In the genomic region with DNA sequence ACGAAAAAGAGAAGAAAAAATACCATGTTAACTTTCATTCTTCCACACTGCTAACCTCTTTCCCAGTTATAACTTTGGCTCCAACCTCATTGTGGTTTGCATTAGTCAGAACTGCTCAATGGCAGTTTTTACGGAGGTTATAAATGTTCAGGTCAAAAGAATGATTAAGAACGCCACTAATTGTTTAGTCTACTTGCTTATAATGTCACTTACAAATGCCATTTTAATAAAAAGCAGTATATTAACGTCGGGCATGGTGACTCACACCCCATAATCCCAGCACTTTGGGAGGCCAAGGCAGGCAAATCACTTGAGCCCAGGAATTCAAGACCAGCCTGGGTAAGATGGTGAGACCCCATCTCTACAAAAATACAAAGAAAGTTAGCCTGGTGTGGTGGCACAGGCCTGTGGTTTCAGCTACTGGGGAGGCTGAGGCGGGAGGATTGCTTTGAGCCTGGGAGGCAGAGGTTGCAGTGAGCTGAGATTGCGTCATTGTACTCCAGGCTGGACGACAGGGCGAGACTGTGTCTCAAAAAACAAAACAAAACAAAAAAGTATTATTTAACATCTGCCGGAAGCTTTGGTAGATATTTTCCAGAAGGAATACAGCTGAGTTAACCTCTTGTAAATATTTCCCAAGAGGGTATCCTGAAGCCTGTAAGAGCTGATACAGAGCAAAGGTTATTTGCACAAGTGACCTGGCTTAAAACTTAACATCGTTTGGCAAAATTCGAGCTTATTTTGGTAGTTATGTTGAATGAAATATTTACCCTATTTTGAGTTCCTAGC, we compare ENCODE assay signal across 9 cellular contexts. TPM values are rescaled to one million over a fixed set of nuclear protein-coding genes. Genes with fewer than 3 reads are reported as not detected.
A peak's percentile ranks its signal among the peaks of the same experiment; 100 is the strongest.
DNase-seq lines count a peak whose midpoint lies in the region; ATAC-seq and TF ChIP-seq lines count a peak whose summit lies in the region.
"Had no signal": no experiment of that assay in that cellular context is flagged by ENCODE, and none has a peak within 500 bp of the region (broad histone marks: within the 10 kb centered on the region; RNA-seq: fewer than 3 reads in every experiment).

No MANE protein-coding gene starts in this region.

- no peak overlapping the region for H3K4me3 ChIP-seq in GM06990 (replicated peaks; ENCODE audit: low read depth, low read length)
- no peak overlapping the region for H3K4me3 ChIP-seq in SJSA1
- no peak overlapping the region for H3K4me3 ChIP-seq in fibroblast of mammary gland (ENCODE audit: control insufficient read depth, low read depth, low read length)
- no peak overlapping the region for H3K4me3 ChIP-seq in sigmoid colon
- H3K4me3 ChIP-seq: spleen had no signal

- no peaks in the 10 kb centered on the region for H3K27me3 ChIP-seq in GM06990 (replicated peaks; ENCODE audit: control insufficient read depth, insufficient read depth, low read length)
- no peaks in the 10 kb centered on the region for H3K27me3 ChIP-seq in SJSA1 (replicated peaks)
- no peaks in the 10 kb centered on the region for H3K27me3 ChIP-seq in sigmoid colon
- H3K27me3 ChIP-seq: spleen had no signal

- H3K9me3 Mint-ChIP-seq in immature natural killer cell = no peaks in the 10 kb centered on the region

- no peak overlapping the region for H3K4me3 Mint-ChIP-seq in immature natural killer cell

- peak overlapping the region; percentile 98 for H3K27ac ChIP-seq in SJSA1
- peak overlapping the region; percentile 16 to 70 (median 46) for H3K27ac ChIP-seq in sigmoid colon

- ATAC-seq in GM21576 (IDR thresholded peaks at IDR 0.05; ENCODE audit: unreplicated experiment) = no peak

- no peak for TF ChIP-seq EP300 in sigmoid colon (IDR thresholded peaks at IDR 0.05)

- H3K36me3 Mint-ChIP-seq in immature natural killer cell = no peaks in the 10 kb centered on the region

- H3K27me3 Mint-ChIP-seq in immature natural killer cell (ENCODE audit: low read depth in 3 of 3) = peaks cover 0 to 6% (median 0%) of the 10 kb centered on the region in 3 donors

- H3K9me3 ChIP-seq in SJSA1 (replicated peaks) (no peaks in the 10 kb centered on the region), sigmoid colon (no peaks in the 10 kb centered on the region)
- H3K9me3 ChIP-seq: spleen had no signal

- TF ChIP-seq CTCF in GM06990 (IDR thresholded peaks at IDR 0.05; ENCODE audit: insufficient read depth, low read length, poor library complexity, severe bottlenecking) (no peak), fibroblast of mammary gland (conservative IDR thresholded peaks at IDR 0.05; ENCODE audit: control insufficient read depth, insufficient read depth, low read depth, low read length) (no peak), sigmoid colon (IDR thresholded peaks at IDR 0.05) (no peak)

- H3K36me3 ChIP-seq in GM06990 (ENCODE audit: control insufficient read depth, insufficient read depth, low read length) (no peaks in the 10 kb centered on the region), SJSA1 (peaks cover 11% of the 10 kb centered on the region), sigmoid colon (no peaks in the 10 kb centered on the region)
- H3K36me3 ChIP-seq: spleen had no signal

- H3K4me1 Mint-ChIP-seq in immature natural killer cell = peaks cover 54 to 91% of the 10 kb centered on the region in 2 donors

- peak overlapping the region in 1 of 6 donors; percentile 32 for H3K27ac Mint-ChIP-seq in immature natural killer cell

- 35 to 54% methylated on average over 12 of the region's 12 CpGs for WGBS in sigmoid colon, 2 donors

- no peak for TF ChIP-seq POLR2A in sigmoid colon (IDR thresholded peaks at IDR 0.05)

- intact Hi-C loops in sigmoid colon (cut with DNase I) = no loop called here

- H3K4me1 ChIP-seq in SJSA1 (replicated peaks) (peaks cover 59% of the 10 kb centered on the region), sigmoid colon (peaks cover 0 to 82% (median 48%) of the 10 kb centered on the region in 4 donors)

- DNase-seq in GM06990 (ENCODE audit: extremely low read depth, insufficient read length) = peak; percentile 32
- peak; percentile 90 to 96 for DNase-seq in SJSA1 (ENCODE audit: low read depth in 1 of 2, low spot score in 2 of 2)
- DNase-seq in fibroblast of mammary gland (ENCODE audit: low read depth) = peak; percentile 93
- peak; percentile 73 for DNase-seq in sigmoid colon
- DNase-seq in nucleus accumbens (lab: John Stamatoyannopoulos, UW) = no peak
- DNase-seq in NCI-H2171 treated with DMSO at 0.1 percent for 48 hours (lab: John Stamatoyannopoulos, UW) = no peak
- no peak for DNase-seq in immature natural killer cell
- DNase-seq: spleen had no signal

RNA-seq across cellular contexts. Expression of gene AGPS, which starts 5.1 kb away (rescaled TPM):
- total RNA-seq in SJSA1 (2014; rRNA removed; shearing (Covaris generic)) = 112 and 124 TPM in 2 replicates
- total RNA-seq in sigmoid colon = 10 to 100 TPM; 22.0 to 37.5 (median 34.1) TPM
- polyA plus RNA-seq in sigmoid colon (10 to 100 TPM; 13.1 to 17.3 (median 13.8) TPM), immature natural killer cell (10 to 100 TPM; 16.1 to 27.2 (median 18.0) TPM)

Comparison
In these comparisons a context has a peak if more than half of its experiments do, and no peak if none do; other contexts are left out.
1. DNase-seq: peak in GM06990 (single experiment), SJSA1 (2 of 2), fibroblast of mammary gland (single experiment) and sigmoid colon (single experiment); none in nucleus accumbens (0 of 56), NCI-H2171 treated with DMSO at 0.1 percent for 48 hours (single experiment) and immature natural killer cell (0 of 3).